In the genomic region with DNA sequence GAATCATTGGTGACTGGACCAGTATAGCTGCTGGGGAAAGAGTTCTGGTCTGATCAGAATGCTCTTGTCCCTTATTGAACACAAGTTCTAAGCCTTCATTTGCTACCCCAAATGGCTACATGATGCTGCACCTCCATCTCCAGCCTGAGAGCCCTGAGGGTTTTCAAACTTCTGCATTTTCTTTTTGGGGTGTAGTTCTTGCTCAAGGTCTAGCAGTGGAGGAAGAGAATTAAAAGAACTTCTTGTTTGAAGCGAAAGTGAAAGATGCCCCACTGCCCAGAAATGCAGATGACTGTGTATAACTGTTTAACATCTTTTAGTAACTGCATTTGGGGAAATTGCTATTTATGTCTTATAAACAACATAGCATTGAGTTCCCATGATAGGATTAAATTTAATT, we compare ENCODE assay signal across 8 cellular contexts. TPM values are rescaled to one million over a fixed set of nuclear protein-coding genes. Genes with fewer than 3 reads are reported as not detected.
DNase-seq lines count a peak whose midpoint lies in the region; ATAC-seq and TF ChIP-seq lines count a peak whose summit lies in the region.

No MANE protein-coding gene starts in this region.

- no peak overlapping the region for H3K9ac ChIP-seq in IMR-90 (ENCODE audit: low read depth, low read length)

- H4K20me1 ChIP-seq in IMR-90 (ENCODE audit: insufficient read depth, low read length), result no peaks in the 10 kb centered on the region

- no peak overlapping the region for H2BK5ac ChIP-seq in IMR-90 (ENCODE audit: low read depth, low read length, poor library complexity, severe bottlenecking)

- in situ Hi-C loops in IMR-90 (cut with MboI; ENCODE audit: low sequenced_read_pairs), result no loop called here
- in situ Hi-C loops in gastrocnemius medialis (cut with MboI; ENCODE audit: low sequenced_read_pairs in 4 of 4), result no loop called here

- H3K27ac ChIP-seq in IMR-90 (ENCODE audit: insufficient read depth, low read length), result no peak overlapping the region
- no peak overlapping the region for H3K27ac ChIP-seq in coronary artery
- no peak overlapping the region for H3K27ac ChIP-seq in gastrocnemius medialis

- DNase-seq in GM12865 (ENCODE audit: low read depth) (peak; percentile 71), IMR-90 (no peak), fibroblast of peridontal ligament (ENCODE audit: extremely low read depth) (peak; percentile 16), coronary artery (ENCODE audit: low spot score) (no peak), gastrocnemius medialis (no peak), GOT3 (lab: John Stamatoyannopoulos, UW) (no peak), SHP77 treated with DMSO at 0.1 percent for 48 hours (lab: John Stamatoyannopoulos, UW) (no peak)

- no peak for TF ChIP-seq POLR2A in IMR-90 (IDR thresholded peaks at IDR 0.05; ENCODE audit: low read depth, low read length)
- no peak for TF ChIP-seq POLR2A in gastrocnemius medialis (IDR thresholded peaks at IDR 0.05)

- ATAC-seq in GM21515 (IDR thresholded peaks at IDR 0.05; ENCODE audit: unreplicated experiment) (peak; percentile 52), IMR-90 (ENCODE audit: low read depth) (peak; percentile 40; the same call in 1 of the 2 replicates), gastrocnemius medialis (no peak)

- no CpG with 5 or more reads among the region's 1 CpG for WGBS in IMR-90 (ENCODE audit: extremely low coverage in 2 of 2, insufficient read length in 1 of 2), 2 experiments

- dilution Hi-C loops in IMR-90 (cut with HindIII; ENCODE audit: low sequenced_read_pairs, unreplicated experiment), result no loop called here

- TF ChIP-seq RAD21 in IMR-90 (IDR thresholded peaks at IDR 0.05; ENCODE audit: low read length), result no peak

- H2AFZ ChIP-seq in IMR-90 (replicated peaks; ENCODE audit: low read length, poor library complexity), result no peak overlapping the region

- intact Hi-C loops in IMR-90 (cut with micrococcal nuclease), result no loop called here
- intact Hi-C loops in gastrocnemius medialis (cut with DNase I; ENCODE audit: low total_unique reads), result no loop called here

- no peak overlapping the region for H3K14ac ChIP-seq in IMR-90 (replicated peaks; ENCODE audit: low read depth, low read length)

- H2BK15ac ChIP-seq in IMR-90 (ENCODE audit: low read depth, low read length), result no peak overlapping the region

- POLR2A ChIA-PET in IMR-90 (lab: Charles Lee; ENCODE audit: unreplicated experiment), result no interaction called here

- H3K56ac ChIP-seq in IMR-90 (ENCODE audit: extremely low read depth, insufficient read depth, low read length), result no peak overlapping the region

- H3K9me3 ChIP-seq in IMR-90 (ENCODE audit: control insufficient read depth, insufficient read depth, low read length) (no peaks in the 10 kb centered on the region), gastrocnemius medialis (no peaks in the 10 kb centered on the region)

- no peaks in the 10 kb centered on the region for H3K79me1 ChIP-seq in IMR-90 (ENCODE audit: low read depth in 1 of 2, low read length in 2 of 2)

- H3K27me3 ChIP-seq in IMR-90 (ENCODE audit: control insufficient read depth, insufficient read depth, low read length), result peaks cover 10% of the 10 kb centered on the region
- no peaks in the 10 kb centered on the region for H3K27me3 ChIP-seq in gastrocnemius medialis

- no peaks in the 10 kb centered on the region for H3K4me1 ChIP-seq in IMR-90 (ENCODE audit: control insufficient read depth, insufficient read depth, low read length)
- H3K4me1 ChIP-seq in gastrocnemius medialis, result no peaks in the 10 kb centered on the region

- no peak overlapping the region for H2AK9ac ChIP-seq in IMR-90 (replicated peaks; ENCODE audit: low read depth, low read length, poor library complexity)

- H4K91ac ChIP-seq in IMR-90 (ENCODE audit: insufficient read depth, low read depth, low read length), result no peak overlapping the region

- H4K8ac ChIP-seq in IMR-90 (ENCODE audit: low read depth in 2 of 2, low read length in 2 of 2), result no peak overlapping the region

- BruUV-seq in IMR-90 (replicated peaks; lab: Mats Ljungman, UMichigan), result no TSS peak

- H3K4me2 ChIP-seq in IMR-90 (ENCODE audit: low read depth, low read length), result peak overlapping the region; percentile 26; the same call in 1 of the 2 replicates

- no peak overlapping the region for H2AK5ac ChIP-seq in IMR-90 (ENCODE audit: low read depth, low read length)

- no peak for TF ChIP-seq CTCF in GM12865 (IDR thresholded peaks at IDR 0.05; ENCODE audit: insufficient read depth, low read depth, low read length, missing control alignments)
- no peak for TF ChIP-seq CTCF in IMR-90 (conservative IDR thresholded peaks at IDR 0.05; ENCODE audit: low read depth, low read length)
- no peak for TF ChIP-seq CTCF in coronary artery (IDR thresholded peaks at IDR 0.05)
- no peak for TF ChIP-seq CTCF in gastrocnemius medialis (IDR thresholded peaks at IDR 0.05 in 4 of 5, conservative IDR thresholded peaks at IDR 0.05 in 1 of 5)

- no peak overlapping the region for H3K18ac ChIP-seq in IMR-90 (ENCODE audit: low read depth, low read length)

- no peak overlapping the region for H2BK20ac ChIP-seq in IMR-90 (ENCODE audit: low read depth, low read length)

- no peak overlapping the region for H4K5ac ChIP-seq in IMR-90 (ENCODE audit: low read depth, low read length)

- CTCF ChIA-PET in IMR-90 (lab: Yijun Ruan, JAX), result no interaction called here

- no peak overlapping the region for H2BK120ac ChIP-seq in IMR-90 (ENCODE audit: low read depth, low read length)

- H3K9me1 ChIP-seq in IMR-90 (ENCODE audit: insufficient read depth, low read length), result no peaks in the 10 kb centered on the region

- H3K36me3 ChIP-seq in IMR-90 (ENCODE audit: control insufficient read depth, insufficient read depth, low read length) (no peaks in the 10 kb centered on the region), gastrocnemius medialis (no peaks in the 10 kb centered on the region)

- H3K4me3 ChIP-seq in GM12865 (ENCODE audit: low read depth, low read length), result no peak overlapping the region
- no peak overlapping the region for H3K4me3 ChIP-seq in IMR-90 (ENCODE audit: insufficient read depth, low read depth, low read length)
- no peak overlapping the region for H3K4me3 ChIP-seq in coronary artery
- H3K4me3 ChIP-seq in gastrocnemius medialis, result no peak overlapping the region

- H3K4ac ChIP-seq in IMR-90 (ENCODE audit: low read depth, low read length), result no peak overlapping the region

- H3K23ac ChIP-seq in IMR-90 (ENCODE audit: low read depth, low read length), result no peak overlapping the region

TF ChIP-seq in IMR-90, 13 proteins besides CTCF, POLR2A, EP300 and RAD21:
- TF ChIP-seq ELK1 (IDR thresholded peaks at IDR 0.05; ENCODE audit: borderline replicate concordance, low read depth, low read length) (no peak), MAFK (IDR thresholded peaks at IDR 0.05; ENCODE audit: low read depth, low read length) (no peak), CHD1 (IDR thresholded peaks at IDR 0.05; ENCODE audit: low read depth, low read length) (no peak), RFX5 (IDR thresholded peaks at IDR 0.05; ENCODE audit: low read depth, low read length) (no peak), FOS (IDR thresholded peaks at IDR 0.05; ENCODE audit: low read depth, low read length) (no peak), MAZ (IDR thresholded peaks at IDR 0.05; ENCODE audit: borderline replicate concordance, low read depth, low read length) (no peak), RCOR1 (IDR thresholded peaks at IDR 0.05; ENCODE audit: insufficient replicate concordance, low read length) (no peak), NFE2L2 (IDR thresholded peaks at IDR 0.05; ENCODE audit: low read depth, low read length) (no peak)
- TF ChIP-seq, protein P1, sequence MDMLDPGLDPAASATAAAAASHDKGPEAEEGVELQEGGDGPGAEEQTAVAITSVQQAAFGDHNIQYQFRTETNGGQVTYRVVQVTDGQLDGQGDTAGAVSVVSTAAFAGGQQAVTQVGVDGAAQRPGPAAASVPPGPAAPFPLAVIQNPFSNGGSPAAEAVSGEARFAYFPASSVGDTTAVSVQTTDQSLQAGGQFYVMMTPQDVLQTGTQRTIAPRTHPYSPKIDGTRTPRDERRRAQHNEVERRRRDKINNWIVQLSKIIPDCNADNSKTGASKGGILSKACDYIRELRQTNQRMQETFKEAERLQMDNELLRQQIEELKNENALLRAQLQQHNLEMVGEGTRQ (IDR thresholded peaks at IDR 0.05; ENCODE audit: low read depth, low read length), result no peak

RNA-seq across cellular contexts. Expression of gene LAMTOR3, which starts 38.5 kb away (rescaled TPM):
- total RNA-seq in IMR-90 (2012; rRNA removed) (35.7 and 56.1 TPM in 2 replicates), gastrocnemius medialis (10 to 100 TPM; 20.8 to 31.1 (median 28.9) TPM)
- 22.0 and 28.6 TPM in 2 replicates for polyA plus RNA-seq in IMR-90 (2012; rRNA removed)
- 4.0 and 5.5 TPM in 2 replicates for polyA plus RNA-seq in IMR-90 (2012; cell fraction: cytosol; rRNA removed)
- polyA plus RNA-seq in IMR-90 (2012; cell fraction: nucleus; rRNA removed; ENCODE audit: low replicate concordance), result 1.3 and 17.0 TPM in 2 replicates

RNA-seq across cellular contexts. Expression of gene DAPP1, which starts 39.0 kb away (rescaled TPM):
- total RNA-seq in IMR-90 (2012; rRNA removed) (not detected in 2 replicates), gastrocnemius medialis (1 to 10 TPM in 1 of 4 donors, under 1 TPM in 3; 0.15 to 1.3 (median 0.72) TPM)
- not detected in 2 replicates for polyA plus RNA-seq in IMR-90 (2012; rRNA removed)
- polyA plus RNA-seq in IMR-90 (2012; cell fraction: cytosol; rRNA removed), result not detected in 2 replicates
- not detected in 2 replicates for polyA plus RNA-seq in IMR-90 (2012; cell fraction: nucleus; rRNA removed; ENCODE audit: low replicate concordance)

Comparison
In these comparisons a context has a peak if more than half of its experiments do, and no peak if none do; other contexts are left out.
1. DNase-seq: peak in GM12865 (single experiment) and fibroblast of peridontal ligament (single experiment); none in IMR-90 (single experiment), coronary artery (single experiment), gastrocnemius medialis (0 of 2), GOT3 (single experiment) and SHP77 treated with DMSO at 0.1 percent for 48 hours (single experiment).
2. ATAC-seq: peak in GM21515 (single experiment) and IMR-90 (single experiment); none in gastrocnemius medialis (0 of 2).